10 cellular contexts compared by ENCODE assay signal in the genomic region with DNA sequence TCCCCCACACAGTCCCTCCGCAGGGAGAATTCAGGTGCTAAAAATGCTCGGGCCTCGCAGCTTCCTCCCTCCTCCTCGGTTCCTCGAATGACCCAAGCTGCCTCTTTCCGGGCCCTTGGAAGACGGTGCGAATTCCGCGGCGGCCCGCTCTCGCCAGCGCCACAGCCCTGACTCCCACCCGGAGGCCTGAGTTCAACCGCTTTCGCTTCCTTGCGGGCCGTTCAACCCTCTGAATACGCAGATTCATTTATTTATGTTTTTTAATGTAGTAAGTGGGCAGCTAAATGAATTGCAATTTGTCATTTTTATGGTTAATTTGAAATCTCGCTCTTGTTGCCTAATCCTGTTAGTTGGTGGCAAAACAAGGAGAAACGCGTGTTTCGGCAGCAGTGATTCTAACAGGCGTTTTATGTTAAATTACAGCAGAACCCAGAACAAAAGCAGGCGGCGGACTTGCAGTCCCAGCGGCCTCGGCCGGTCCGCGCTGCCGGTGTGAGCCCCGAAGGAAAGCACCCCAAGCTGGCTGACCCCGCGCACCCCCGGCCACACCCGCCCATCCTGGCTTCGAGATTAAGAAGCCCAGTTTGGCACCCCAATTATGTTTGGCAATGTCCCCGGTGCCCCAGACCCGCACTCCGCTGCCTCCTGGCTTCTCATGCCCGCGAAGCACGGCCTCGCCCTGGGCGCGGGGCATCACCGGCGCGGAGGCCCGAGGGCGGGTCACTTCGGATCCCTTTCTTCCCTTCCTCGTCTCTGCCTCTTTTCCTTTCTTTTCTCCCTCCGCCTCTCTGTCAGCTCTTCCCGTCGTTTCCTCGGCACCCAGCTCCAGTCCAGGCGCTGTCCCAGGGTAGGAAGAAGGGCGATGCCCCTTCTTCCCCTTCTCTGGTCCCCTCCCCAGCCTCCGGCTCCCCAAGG.
DNase-seq lines count a peak whose midpoint lies in the region; ATAC-seq and TF ChIP-seq lines count a peak whose summit lies in the region.
"Had no signal": no experiment of that assay in that cellular context is flagged by ENCODE, and none has a peak within 500 bp of the region (broad histone marks: within the 10 kb centered on the region; RNA-seq: fewer than 3 reads in every experiment).

No MANE protein-coding gene starts in this region.

- peaks cover 22 to 77% of the 10 kb centered on the region in 2 donors for H3K27me3 ChIP-seq in breast epithelium

- ATAC-seq in esophagus mucosa (no peak), GM19351 (IDR thresholded peaks at IDR 0.05; ENCODE audit: unreplicated experiment) (no peak), GM18868 (IDR thresholded peaks at IDR 0.05; ENCODE audit: unreplicated experiment) (no peak)

- no peaks in the 10 kb centered on the region for H3K4me1 Mint-ChIP-seq in MCF 10A (ENCODE audit: insufficient read depth, unreplicated experiment)
- H3K4me1 Mint-ChIP-seq in mesothelial cell of epicardium, result peaks cover 17% of the 10 kb centered on the region

- CTCF ChIA-PET in MCF 10A (lab: Yijun Ruan, JAX), result no interaction called here

- H3K27me3 Mint-ChIP-seq in MCF 10A (ENCODE audit: insufficient read depth, unreplicated experiment) (peaks cover 51% of the 10 kb centered on the region), mesothelial cell of epicardium (ENCODE audit: low read depth) (peaks cover 97% of the 10 kb centered on the region)

- no peak for TF ChIP-seq POLR2A in breast epithelium (IDR thresholded peaks at IDR 0.05)

- no peak overlapping the region for H3K4me3 Mint-ChIP-seq in MCF 10A (ENCODE audit: unreplicated experiment)
- peak overlapping the region; percentile 37 for H3K4me3 Mint-ChIP-seq in mesothelial cell of epicardium

- no peak overlapping the region for H3K27ac Mint-ChIP-seq in MCF 10A (ENCODE audit: low read depth, unreplicated experiment)
- H3K27ac Mint-ChIP-seq in mesothelial cell of epicardium, result no peak overlapping the region

- H3K9me3 ChIP-seq in breast epithelium, result no peaks in the 10 kb centered on the region

- intact Hi-C loops in breast epithelium (cut with DNase I; ENCODE audit: low total_unique reads), result no loop called here
- intact Hi-C loops in MCF 10A (cut with micrococcal nuclease), result no loop called here

- H3K27ac ChIP-seq in breast epithelium, result no peak overlapping the region
- no peak overlapping the region for H3K27ac ChIP-seq in urinary bladder (ENCODE audit: low read depth)

- no peaks in the 10 kb centered on the region for H3K9me3 Mint-ChIP-seq in MCF 10A (ENCODE audit: unreplicated experiment)
- no peaks in the 10 kb centered on the region for H3K9me3 Mint-ChIP-seq in mesothelial cell of epicardium

- H3K4me1 ChIP-seq in breast epithelium, result peaks cover 6 to 28% of the 10 kb centered on the region in 2 donors
- H3K4me1 ChIP-seq in urinary bladder (ENCODE audit: insufficient read depth), result no peaks in the 10 kb centered on the region

- WGBS in urinary bladder, result 3% methylated on average over 62 of the region's 62 CpGs

- no TSS peak for BruUV-seq in MCF 10A (replicated peaks; lab: Mats Ljungman, UMichigan)

- DNase-seq in breast epithelium (ENCODE audit: low spot score in 2 of 2) (no peak), MCF 10A (ENCODE audit: unreplicated experiment) (no peak), astrocyte of the hippocampus (ENCODE audit: low read depth, low spot score) (peak; percentile 23), mesothelial cell of epicardium (ENCODE audit: low spot score in 2 of 2, unreplicated experiment in 2 of 2) (no peak)
- DNase-seq: cortex of kidney, NCI-H2107 had no signal

- H3K36me3 Mint-ChIP-seq in MCF 10A (ENCODE audit: insufficient read depth, unreplicated experiment) (no peaks in the 10 kb centered on the region), mesothelial cell of epicardium (no peaks in the 10 kb centered on the region)

- TF ChIP-seq CTCF in breast epithelium (IDR thresholded peaks at IDR 0.05), result no peak
- no peak for TF ChIP-seq CTCF in MCF 10A (IDR thresholded peaks at IDR 0.05; ENCODE audit: unreplicated experiment)
- no peak for TF ChIP-seq CTCF in mesothelial cell of epicardium (IDR thresholded peaks at IDR 0.05; ENCODE audit: unreplicated experiment)

- POLR2A ChIA-PET in MCF 10A (lab: Yijun Ruan, JAX), result no interaction called here

- peak overlapping the region; percentile 17 to 61 (median 22) for H3K4me3 ChIP-seq in breast epithelium
- H3K4me3 ChIP-seq in urinary bladder (ENCODE audit: low read depth, low read length), result peak overlapping the region; percentile 20

- H3K36me3 ChIP-seq in breast epithelium (no peaks in the 10 kb centered on the region), urinary bladder (ENCODE audit: insufficient read depth) (no peaks in the 10 kb centered on the region)
